In the genomic region with DNA sequence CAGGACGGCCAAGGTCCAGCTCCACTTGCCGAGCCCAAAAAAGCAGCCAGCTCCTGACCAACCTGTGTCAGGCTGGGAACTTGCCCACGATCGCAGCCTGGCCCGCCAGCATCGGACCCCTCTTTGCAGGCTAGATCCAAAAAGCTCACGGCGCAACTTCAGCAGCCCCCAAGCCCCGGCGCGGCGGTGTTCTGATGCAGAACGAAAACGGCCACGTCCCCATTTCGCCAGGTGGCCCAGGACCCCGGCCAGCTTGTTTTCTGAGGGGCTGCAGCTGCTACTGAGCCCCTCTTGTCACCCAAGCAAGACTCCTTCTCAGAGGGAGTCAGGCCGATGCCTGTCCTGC, we compare ENCODE assay signal across 9 cellular contexts. TPM values are rescaled to one million over a fixed set of nuclear protein-coding genes. Genes with fewer than 3 reads are reported as not detected.
DNase-seq lines count a peak whose midpoint lies in the region; ATAC-seq and TF ChIP-seq lines count a peak whose summit lies in the region.
"Had no signal": no experiment of that assay in that cellular context is flagged by ENCODE, and none has a peak within 500 bp of the region (broad histone marks: within the 10 kb centered on the region; RNA-seq: fewer than 3 reads in every experiment).

No MANE protein-coding gene starts in this region.

- H3K36me3 ChIP-seq in heart right ventricle (peaks cover 0 to 17% (median 0%) of the 10 kb centered on the region in 9 donors), mammary epithelial cell (ENCODE audit: insufficient read depth, low read length) (no peaks in the 10 kb centered on the region), aorta (ENCODE audit: control insufficient read depth in 1 of 2, insufficient read depth in 2 of 2, low read length in 1 of 2) (no peaks in the 10 kb centered on the region)

- H4K20me1 ChIP-seq in mammary epithelial cell (ENCODE audit: insufficient read depth, low read length), result peaks cover 3% of the 10 kb centered on the region

- peaks cover 64% of the 10 kb centered on the region for H3K79me2 ChIP-seq in mammary epithelial cell (ENCODE audit: insufficient read depth, low read length)

- no peaks in the 10 kb centered on the region for H3K27me3 ChIP-seq in heart right ventricle
- no peaks in the 10 kb centered on the region for H3K27me3 ChIP-seq in mammary epithelial cell (ENCODE audit: insufficient read depth, low read length)
- no peaks in the 10 kb centered on the region for H3K27me3 ChIP-seq in mononuclear cell (ENCODE audit: insufficient read depth, low read length)
- no peaks in the 10 kb centered on the region for H3K27me3 ChIP-seq in aorta (ENCODE audit: control insufficient read depth in 1 of 2, insufficient read depth in 2 of 2, low read length in 1 of 2)

- H3K4me3 ChIP-seq in heart right ventricle (peak overlapping the region; percentile 54 to 91 (median 78)), mammary epithelial cell (replicated peaks in 1 of 3; ENCODE audit: insufficient read depth in 1 of 3, low read depth in 2 of 3, low read length in 3 of 3) (peak overlapping the region; percentile 72 to 94 (median 92)), mononuclear cell (ENCODE audit: low read length) (peak overlapping the region; percentile 82), aorta (ENCODE audit: low read length in 2 of 2) (peak overlapping the region; percentile 36 to 78)

- peak overlapping the region; percentile 85 for H3K9ac ChIP-seq in mammary epithelial cell (ENCODE audit: insufficient read depth, low read length)

- H3K27ac ChIP-seq in heart right ventricle (peak overlapping the region in 8 of 10 donors; percentile 89 to 97 (median 92)), mammary epithelial cell (ENCODE audit: insufficient read depth, low read depth, low read length) (no peak overlapping the region), aorta (ENCODE audit: low read depth in 1 of 2, low read length in 2 of 2) (no peak overlapping the region)

- DNase-seq in heart right ventricle (peak in 1 of 2 donors; percentile 22), Right ventricle myocardium inferior (ENCODE audit: missing footprints) (no peak), mammary epithelial cell (no peak), aorta (no peak), UCSD-AML1 (lab: John Stamatoyannopoulos, UW; ENCODE audit: unreplicated experiment) (no peak), NCI-H2029 treated with DMSO at 0.1 percent for 48 hours (lab: John Stamatoyannopoulos, UW) (no peak)
- DNase-seq: GF-D8 had no signal

- H3K4me2 ChIP-seq in mammary epithelial cell (ENCODE audit: insufficient read depth, low read depth, low read length), result peak overlapping the region; percentile 93

- dilution Hi-C loops in mammary epithelial cell (cut with HindIII; ENCODE audit: low sequenced_read_pairs), result no loop called here

- H2AFZ ChIP-seq in mammary epithelial cell (ENCODE audit: low read depth, low read length), result no peak overlapping the region

- in situ Hi-C loops in mammary epithelial cell (cut with MboI; ENCODE audit: low sequenced_read_pairs in 2 of 2), result no loop called here

- 61 to 67% methylated on average over 18 of the region's 18 CpGs for WGBS in heart right ventricle, 2 donors
- WGBS in mammary epithelial cell (ENCODE audit: low coverage, missing lambda C conversion rate), result 67% methylated on average over 3 of the region's 18 CpGs
- WGBS in aorta, 2 donors, result 64 to 65% methylated on average over 18 of the region's 18 CpGs

- intact Hi-C loops in heart right ventricle (cut with DNase I), result no loop called here
- intact Hi-C loops in Right ventricle myocardium inferior (cut with DNase I), result no loop called here
- intact Hi-C loops in mammary epithelial cell (cut with micrococcal nuclease), result no loop called here
- intact Hi-C loops in aorta (cut with DNase I), result no loop called here

- H3K4me1 ChIP-seq in heart right ventricle (peaks cover 53 to 79% (median 71%) of the 10 kb centered on the region in 9 donors), mammary epithelial cell (ENCODE audit: insufficient read depth, low read length) (peaks cover 45% of the 10 kb centered on the region), mononuclear cell (ENCODE audit: insufficient read depth, low read length) (peaks cover 54% of the 10 kb centered on the region), aorta (ENCODE audit: control insufficient read depth in 1 of 2, insufficient read depth in 2 of 2, low read length in 2 of 2) (no peaks in the 10 kb centered on the region)

- ATAC-seq in heart right ventricle, result no peak
- ATAC-seq in Right ventricle myocardium inferior, result no peak
- no peak for ATAC-seq in aorta (ENCODE audit: low FRiP score)
- ATAC-seq in HG02981 (IDR thresholded peaks at IDR 0.05; ENCODE audit: unreplicated experiment), result no peak

- TF ChIP-seq CTCF in heart right ventricle (IDR thresholded peaks at IDR 0.05) (no peak), mammary epithelial cell (conservative IDR thresholded peaks at IDR 0.05 in 1 of 2, IDR thresholded peaks at IDR 0.05 in 1 of 2; ENCODE audit: extremely low read depth in 1 of 2, insufficient read depth in 1 of 2, low read depth in 1 of 2, low read length in 2 of 2) (no peak)

- CTCF ChIA-PET in mammary epithelial cell (lab: Charles Lee; ENCODE audit: low non-redundant PET), result no interaction called here

- H3K9me3 ChIP-seq in heart right ventricle (no peaks in the 10 kb centered on the region), mammary epithelial cell (replicated peaks; ENCODE audit: insufficient read depth, low read length) (no peaks in the 10 kb centered on the region), mononuclear cell (ENCODE audit: low read depth, low read length) (no peaks in the 10 kb centered on the region), aorta (ENCODE audit: control insufficient read depth, low read length) (no peaks in the 10 kb centered on the region)

- BruUV-seq in mammary epithelial cell (replicated peaks; lab: Mats Ljungman, UMichigan), result no TSS peak

RNA-seq across cellular contexts. Expression of gene TMEM259, which starts 1.3 kb away (rescaled TPM):
- total RNA-seq in heart right ventricle, result 100 to 1,000 TPM in 8 of 10 donors, 10 to 100 TPM in 2; 94.3 to 141 (median 111) TPM
- 100 to 1,000 TPM; 144 to 289 TPM for polyA plus RNA-seq in heart right ventricle
- total RNA-seq in Right ventricle myocardium inferior, result 106 TPM
- 100 to 1,000 TPM; 104 to 152 TPM for total RNA-seq in mammary epithelial cell
- 122 TPM for polyA plus RNA-seq in mammary epithelial cell
- polyA minus RNA-seq in mammary epithelial cell, result 81.8 TPM
- 83.0 TPM for total RNA-seq in mononuclear cell
- 100 to 1,000 TPM; 118 to 142 TPM for total RNA-seq in aorta
- 100 to 1,000 TPM in 1 of 2 donors, 10 to 100 TPM in 1; 50.1 to 434 TPM for polyA plus RNA-seq in aorta

RNA-seq across cellular contexts. Expression of gene RNU6-2, which starts 1.7 kb away (rescaled TPM):
- total RNA-seq in heart right ventricle (not detected), Right ventricle myocardium inferior (not detected), mammary epithelial cell (not detected), mononuclear cell (not detected), aorta (not detected)
- polyA plus RNA-seq in heart right ventricle (not detected), mammary epithelial cell (not detected), aorta (not detected)
- not detected for polyA minus RNA-seq in mammary epithelial cell

RNA-seq across cellular contexts. Expression of gene CNN2, which starts 6.8 kb away (rescaled TPM):
- total RNA-seq in heart right ventricle (100 to 1,000 TPM in 2 of 10 donors, 10 to 100 TPM in 8; 33.0 to 117 (median 63.5) TPM), Right ventricle myocardium inferior (69.3 TPM), mammary epithelial cell (100 to 1,000 TPM; 420 to 485 TPM), mononuclear cell (152 TPM), aorta (100 to 1,000 TPM; 142 to 185 TPM)
- polyA plus RNA-seq in heart right ventricle (10 to 100 TPM; 49.0 to 61.2 TPM), mammary epithelial cell (287 TPM), aorta (100 to 1,000 TPM in 1 of 2 donors, 10 to 100 TPM in 1; 53.2 to 141 TPM)
- 688 TPM for polyA minus RNA-seq in mammary epithelial cell

RNA-seq across cellular contexts. Expression of gene GRIN3B, which starts 19.4 kb away (rescaled TPM):
- total RNA-seq in heart right ventricle (under 1 TPM in 3 of 10 donors, not detected in 7; 0.08 to 0.10 (median 0.09) TPM), Right ventricle myocardium inferior (0.35 TPM), mammary epithelial cell (1 to 10 TPM in 1 of 2 donors, under 1 TPM in 1; 0.67 to 1.1 TPM), mononuclear cell (0.21 TPM), aorta (1 to 10 TPM in 1 of 2 donors, under 1 TPM in 1; 0.10 to 1.3 TPM)
- polyA plus RNA-seq in heart right ventricle (under 1 TPM in 1 of 2 donors, not detected in 1; 0.01 TPM), mammary epithelial cell (0.67 TPM), aorta (not detected)
- not detected for polyA minus RNA-seq in mammary epithelial cell

RNA-seq across cellular contexts. Expression of gene ABCA7, which starts 20.3 kb away (rescaled TPM):
- total RNA-seq in heart right ventricle (10 to 100 TPM in 1 of 10 donors, 1 to 10 TPM in 9; 4.3 to 18.1 (median 5.6) TPM), Right ventricle myocardium inferior (7.7 TPM), mammary epithelial cell (10 to 100 TPM; 14.3 to 28.4 TPM), mononuclear cell (28.2 TPM), aorta (10 to 100 TPM in 1 of 2 donors, 1 to 10 TPM in 1; 9.5 to 20.6 TPM)
- polyA plus RNA-seq in heart right ventricle (10 to 100 TPM in 1 of 2 donors, 1 to 10 TPM in 1; 2.7 to 23.4 TPM), mammary epithelial cell (7.4 TPM), aorta (1 to 10 TPM; 1.9 to 7.6 TPM)
- 21.8 TPM for polyA minus RNA-seq in mammary epithelial cell

Comparison
In these comparisons a context has a peak if more than half of its experiments do, and no peak if none do; other contexts are left out.
1. H3K27ac ChIP-seq: peak in heart right ventricle (8 of 10); none in mammary epithelial cell (single experiment) and aorta (0 of 2).
2. Peak in every context shown above with its lines, with median percentiles within 50 percentile points of each other: H3K4me3 ChIP-seq.